ENCODE assay signal across 18 cellular contexts in genomic region chr2:96511851-96512250, GRCh38. TPM values are rescaled to one million over a fixed set of nuclear protein-coding genes. Genes with fewer than 3 reads are reported as not detected.
A peak's percentile ranks its signal among the peaks of the same experiment; 100 is the strongest.
DNase-seq lines count a peak whose midpoint lies in the region; ATAC-seq and TF ChIP-seq lines count a peak whose summit lies in the region.
"Had no signal": no experiment of that assay in that cellular context is flagged by ENCODE, and none has a peak within 500 bp of the region (broad histone marks: within the 10 kb centered on the region; RNA-seq: fewer than 3 reads in every experiment).

No MANE protein-coding gene starts in this region.

- no peak for ATAC-seq in left ventricle myocardium superior
- ATAC-seq in stimulated activated effector memory CD8-positive, alpha-beta T cell treated with anti-CD3 and anti-CD28 coated beads, Interleukin-12 subunit alpha, Interleukin-12 subunit beta, amount 100 ng/mL, for 72 hours, result no peak
- ATAC-seq in GM21447 (IDR thresholded peaks at IDR 0.05; ENCODE audit: unreplicated experiment), result no peak
- no peak for ATAC-seq in gastroesophageal sphincter

- H3K4me1 Mint-ChIP-seq in activated CD4-positive, alpha-beta memory T cell treated with anti-CD3 and anti-CD28 coated beads for 36 hours (ENCODE audit: low read depth), result peaks cover 26% of the 10 kb centered on the region
- peaks cover 21% of the 10 kb centered on the region for H3K4me1 Mint-ChIP-seq in activated CD4-positive, alpha-beta memory T cell treated with anti-CD3 and anti-CD28 coated beads, Interleukin-2, amount 10 ng/mL, durations not matched to agents 7 days and 5 days
- H3K4me1 Mint-ChIP-seq in stimulated activated effector memory CD8-positive, alpha-beta T cell treated with anti-CD3 and anti-CD28 coated beads, Interleukin-12 subunit alpha, Interleukin-12 subunit beta, amount 100 ng/mL, for 72 hours, result peaks cover 36% of the 10 kb centered on the region

- peaks cover 6% of the 10 kb centered on the region for H3K36me3 Mint-ChIP-seq in activated CD4-positive, alpha-beta memory T cell treated with anti-CD3 and anti-CD28 coated beads for 36 hours
- H3K36me3 Mint-ChIP-seq in activated CD4-positive, alpha-beta memory T cell treated with anti-CD3 and anti-CD28 coated beads, Interleukin-2, amount 10 ng/mL, durations not matched to agents 7 days and 5 days (ENCODE audit: low read depth), result peaks cover 14% of the 10 kb centered on the region
- peaks cover 12% of the 10 kb centered on the region for H3K36me3 Mint-ChIP-seq in stimulated activated effector memory CD8-positive, alpha-beta T cell treated with anti-CD3 and anti-CD28 coated beads, Interleukin-12 subunit alpha, Interleukin-12 subunit beta, amount 100 ng/mL, for 72 hours

- CTCF ChIA-PET in activated CD4-positive, alpha-beta memory T cell treated with anti-CD3 and anti-CD28 coated beads for 36 hours (lab: Charles Lee), result interaction anchor here (0.8 to 9.9 kb wide), 6 partner anchors 26 to 153 kb away, joined by 3 to 201 read pairs (median 4); no protein-coding TSS in a partner anchor
- CTCF ChIA-PET in activated CD4-positive, alpha-beta memory T cell treated with anti-CD3 and anti-CD28 coated beads, Interleukin-2, amount 10 ng/mL, durations not matched to agents 7 days and 5 days (lab: Charles Lee), result interaction anchor here (1.0 to 11.6 kb wide), 8 partner anchors 13 to 338 kb away, joined by 3 to 134 read pairs (median 4); partner anchors contain the start of gene NCAPH

- TF ChIP-seq POLR2A in gastroesophageal sphincter (IDR thresholded peaks at IDR 0.05), result no peak

- H3K27ac Mint-ChIP-seq in activated CD4-positive, alpha-beta memory T cell treated with anti-CD3 and anti-CD28 coated beads for 36 hours, result peak overlapping the region; percentile 3
- H3K27ac Mint-ChIP-seq in activated CD4-positive, alpha-beta memory T cell treated with anti-CD3 and anti-CD28 coated beads, Interleukin-2, amount 10 ng/mL, durations not matched to agents 7 days and 5 days, result no peak overlapping the region
- peak overlapping the region; percentile 62 for H3K27ac Mint-ChIP-seq in stimulated activated effector memory CD8-positive, alpha-beta T cell treated with anti-CD3 and anti-CD28 coated beads, Interleukin-12 subunit alpha, Interleukin-12 subunit beta, amount 100 ng/mL, for 72 hours
- H3K27ac Mint-ChIP-seq: CD8-positive, alpha-beta memory T cell; HFFc6 had no signal

- H3K27me3 Mint-ChIP-seq in activated CD4-positive, alpha-beta memory T cell treated with anti-CD3 and anti-CD28 coated beads for 36 hours, result peaks cover 6% of the 10 kb centered on the region
- H3K27me3 Mint-ChIP-seq in activated CD4-positive, alpha-beta memory T cell treated with anti-CD3 and anti-CD28 coated beads, Interleukin-2, amount 10 ng/mL, durations not matched to agents 7 days and 5 days, result peaks cover 19% of the 10 kb centered on the region

- WGBS in gastroesophageal sphincter (ENCODE audit: low coverage in 1 of 2), 2 donors, result 69% methylated on average over 3 of the region's 4 CpGs; no CpG with 5 or more reads in 1 of the 2 donors

- no peaks in the 10 kb centered on the region for H3K27me3 ChIP-seq in gastroesophageal sphincter
- H3K27me3 ChIP-seq: BLaER1 had no signal

- H3K9me3 Mint-ChIP-seq in activated CD4-positive, alpha-beta memory T cell treated with anti-CD3 and anti-CD28 coated beads for 36 hours, result peaks cover 8% of the 10 kb centered on the region
- peaks cover 15% of the 10 kb centered on the region for H3K9me3 Mint-ChIP-seq in activated CD4-positive, alpha-beta memory T cell treated with anti-CD3 and anti-CD28 coated beads, Interleukin-2, amount 10 ng/mL, durations not matched to agents 7 days and 5 days
- H3K9me3 Mint-ChIP-seq in stimulated activated effector memory CD8-positive, alpha-beta T cell treated with anti-CD3 and anti-CD28 coated beads, Interleukin-12 subunit alpha, Interleukin-12 subunit beta, amount 100 ng/mL, for 72 hours, result peaks cover 1% of the 10 kb centered on the region

- DNase-seq in activated CD4-positive, alpha-beta memory T cell treated with anti-CD3 and anti-CD28 coated beads for 36 hours, result peak; percentile 12
- no peak for DNase-seq in activated CD4-positive, alpha-beta memory T cell treated with anti-CD3 and anti-CD28 coated beads, Interleukin-2, amount 10 ng/mL, durations not matched to agents 7 days and 5 days
- DNase-seq in cardiac septum (ENCODE audit: low spot score) (peak; percentile 17), left ventricle myocardium superior (no peak)
- no peak for DNase-seq in stimulated activated effector memory CD8-positive, alpha-beta T cell treated with anti-CD3 and anti-CD28 coated beads, Interleukin-12 subunit alpha, Interleukin-12 subunit beta, amount 100 ng/mL, for 72 hours (ENCODE audit: low spot score in 2 of 2)
- DNase-seq: 8988T; AML-193; Caco-2; CD8-positive, alpha-beta memory T cell; DND-41; GDM1; HCEC 1CT; HFFc6 had no signal

- H3K9me3 ChIP-seq in gastroesophageal sphincter, result peaks cover 0 to 2% (median 0%) of the 10 kb centered on the region in 3 donors

- POLR2A ChIA-PET in activated CD4-positive, alpha-beta memory T cell treated with anti-CD3 and anti-CD28 coated beads for 36 hours (lab: Charles Lee), result interaction anchor here (1.0 to 1.7 kb wide), 3 partner anchors 15 to 104 kb away, joined by 3 to 8 read pairs (median 4); no protein-coding TSS in a partner anchor
- POLR2A ChIA-PET in activated CD4-positive, alpha-beta memory T cell treated with anti-CD3 and anti-CD28 coated beads, Interleukin-2, amount 10 ng/mL, durations not matched to agents 7 days and 5 days (lab: Charles Lee), result no interaction called here

- intact Hi-C loops in activated CD4-positive, alpha-beta memory T cell treated with anti-CD3 and anti-CD28 coated beads for 36 hours (cut with micrococcal nuclease), result no loop called here
- intact Hi-C loops in cardiac septum (cut with DNase I), result no loop called here
- intact Hi-C loops in left ventricle myocardium superior (cut with micrococcal nuclease), result no loop called here

- H3K4me3 Mint-ChIP-seq in activated CD4-positive, alpha-beta memory T cell treated with anti-CD3 and anti-CD28 coated beads for 36 hours, result no peak overlapping the region
- no peak overlapping the region for H3K4me3 Mint-ChIP-seq in activated CD4-positive, alpha-beta memory T cell treated with anti-CD3 and anti-CD28 coated beads, Interleukin-2, amount 10 ng/mL, durations not matched to agents 7 days and 5 days
- no peak overlapping the region for H3K4me3 Mint-ChIP-seq in stimulated activated effector memory CD8-positive, alpha-beta T cell treated with anti-CD3 and anti-CD28 coated beads, Interleukin-12 subunit alpha, Interleukin-12 subunit beta, amount 100 ng/mL, for 72 hours
- H3K4me3 Mint-ChIP-seq: CD8-positive, alpha-beta memory T cell; HFFc6 had no signal

- no peak overlapping the region for H3K27ac ChIP-seq in gastroesophageal sphincter
- H3K27ac ChIP-seq: BLaER1 had no signal

- H3K4me3 ChIP-seq in gastroesophageal sphincter, result no peak overlapping the region
- H3K4me3 ChIP-seq: BLaER1 had no signal

- H3K4me1 ChIP-seq in gastroesophageal sphincter, result peaks cover 0 to 25% (median 5%) of the 10 kb centered on the region in 3 donors

- H3K36me3 ChIP-seq in gastroesophageal sphincter, result no peaks in the 10 kb centered on the region
- H3K36me3 ChIP-seq: BLaER1 had no signal

- TF ChIP-seq EP300 in gastroesophageal sphincter (IDR thresholded peaks at IDR 0.05), result no peak

- no peak for TF ChIP-seq CTCF in gastroesophageal sphincter (IDR thresholded peaks at IDR 0.05)

RNA-seq across cellular contexts. Expression of gene NEURL3, which starts 6.7 kb away (rescaled TPM):
- 1 to 10 TPM in 1 of 2 experiments, under 1 TPM in 1; 0.87 to 1.1 TPM for total RNA-seq in activated CD4-positive, alpha-beta memory T cell treated with anti-CD3 and anti-CD28 coated beads for 36 hours
- total RNA-seq in activated CD4-positive, alpha-beta memory T cell treated with anti-CD3 and anti-CD28 coated beads, Interleukin-2, amount 10 ng/mL, durations not matched to agents 7 days and 5 days, result 1 to 10 TPM in 1 of 2 experiments, under 1 TPM in 1; 0.78 to 1.0 TPM
- total RNA-seq in cardiac septum (not detected), left ventricle myocardium superior (not detected), gastroesophageal sphincter (not detected)
- total RNA-seq: H1, HFFc6, HT1080 had no signal

RNA-seq across cellular contexts. Expression of gene ARID5A, which starts 24.7 kb away (rescaled TPM):
- total RNA-seq in activated CD4-positive, alpha-beta memory T cell treated with anti-CD3 and anti-CD28 coated beads for 36 hours, result 100 to 1,000 TPM; 260 to 266 TPM
- 10 to 100 TPM; 80.0 to 86.8 TPM for total RNA-seq in activated CD4-positive, alpha-beta memory T cell treated with anti-CD3 and anti-CD28 coated beads, Interleukin-2, amount 10 ng/mL, durations not matched to agents 7 days and 5 days
- 79.4 TPM for total RNA-seq in cardiac septum
- total RNA-seq in left ventricle myocardium superior, result 6.9 TPM
- total RNA-seq in gastroesophageal sphincter, result 10 to 100 TPM; 40.0 to 98.5 (median 53.9) TPM

Comparison
In these comparisons a context has a peak if more than half of its experiments do, and no peak if none do; other contexts are left out.
1. DNase-seq: peak in activated CD4-positive, alpha-beta memory T cell treated with anti-CD3 and anti-CD28 coated beads for 36 hours (single experiment) and cardiac septum (single experiment); none in activated CD4-positive, alpha-beta memory T cell treated with anti-CD3 and anti-CD28 coated beads, Interleukin-2, amount 10 ng/mL, durations not matched to agents 7 days and 5 days (single experiment), left ventricle myocardium superior (single experiment) and stimulated activated effector memory CD8-positive, alpha-beta T cell treated with anti-CD3 and anti-CD28 coated beads, Interleukin-12 subunit alpha, Interleukin-12 subunit beta, amount 100 ng/mL, for 72 hours (0 of 2).